In genomic region chr14:43056106-43056505, GRCh38 we compare ENCODE assay signal across 8 cellular contexts.
"Had no signal": no experiment of that assay in that cellular context is flagged by ENCODE, and none has a peak within 500 bp of the region (broad histone marks: within the 10 kb centered on the region; RNA-seq: fewer than 3 reads in every experiment).

No MANE protein-coding gene starts in this region.

- H3K4me3 ChIP-seq: GM12878 had no signal

- ATAC-seq: GM12878 had no signal

- FAIRE-seq: G401.6, GM12878, GM12891, GM12892, GM18507, GM19239 had no signal

- DNase-seq: GDM1, GF-D8 had no signal
